8 cellular contexts compared by ENCODE assay signal in genomic region chr16:30927789-30928378, GRCh38. TPM values are rescaled to one million over a fixed set of nuclear protein-coding genes. Genes with fewer than 3 reads are reported as not detected.
DNase-seq lines count a peak whose midpoint lies in the region; ATAC-seq, FAIRE-seq and TF ChIP-seq lines count a peak whose summit lies in the region.

No MANE protein-coding gene starts in this region.

- no peaks in the 10 kb centered on the region for H3K9me3 Mint-ChIP-seq in brain

- peak overlapping the region; percentile 72 for H3K9ac ChIP-seq in keratinocyte (ENCODE audit: control insufficient read depth, extremely low read depth, insufficient read depth, low read length)

- H3K4me1 Mint-ChIP-seq in brain, result peaks cover 25% of the 10 kb centered on the region

- H4K20me1 ChIP-seq in keratinocyte (ENCODE audit: control insufficient read depth, extremely low read depth, insufficient read depth, low read length), result no peaks in the 10 kb centered on the region

- H3K4me2 ChIP-seq in keratinocyte (ENCODE audit: control insufficient read depth, extremely low read depth, insufficient read depth, low read depth, low read length), result peak overlapping the region; percentile 61

- peak in 11 of 14 donors; percentile 12 to 97 (median 52) for DNase-seq in C1 segment of cervical spinal cord (lab: John Stamatoyannopoulos, UW)
- DNase-seq in HK-2 (ENCODE audit: unreplicated experiment), result peak; percentile 30
- peak; percentile 7 for DNase-seq in NCI-H748 treated with DMSO at 0.1 percent for 48 hours (lab: John Stamatoyannopoulos, UW)
- DNase-seq in keratinocyte (ENCODE audit: low read depth, low spot score), result peak; percentile 97

- H2AFZ ChIP-seq in keratinocyte (ENCODE audit: control insufficient read depth, low read length), result peak overlapping the region; percentile 12

- peak overlapping the region in 4 of 5 experiments; percentile 86 to 96 (median 93) for H3K27ac Mint-ChIP-seq in brain

- no peaks in the 10 kb centered on the region for H3K9me1 ChIP-seq in keratinocyte (ENCODE audit: control insufficient read depth, extremely low read depth, insufficient read depth, low read length)

- H3K9me3 ChIP-seq in keratinocyte (ENCODE audit: control insufficient read depth, low read depth, low read length), result no peaks in the 10 kb centered on the region

- FAIRE-seq in keratinocyte (lab: Jason Lieb, UNC), result peak; percentile 98

- H3K4me3 Mint-ChIP-seq in brain, result peak overlapping the region in 4 of 5 experiments; percentile 37 to 56 (median 46)

- TF ChIP-seq CTCF in brain (conservative IDR thresholded peaks at IDR 0.05) (no peak), keratinocyte (optimal IDR thresholded peaks at IDR 0.05 in 1 of 3, IDR thresholded peaks at IDR 0.05 in 1 of 3, conservative IDR thresholded peaks at IDR 0.05 in 1 of 3; ENCODE audit: extremely low read depth in 1 of 3, insufficient read depth in 2 of 3, low read length in 3 of 3) (no peak)

- peaks cover 10% of the 10 kb centered on the region for H3K27me3 Mint-ChIP-seq in brain

- peaks cover 18% of the 10 kb centered on the region for H3K36me3 Mint-ChIP-seq in brain

- peaks cover 20% of the 10 kb centered on the region for H3K79me2 ChIP-seq in keratinocyte (ENCODE audit: control insufficient read depth, insufficient read depth, low read length)

- H3K4me3 ChIP-seq in keratinocyte (ENCODE audit: control insufficient read depth in 2 of 3, extremely low read depth in 1 of 3, insufficient read depth in 2 of 3, low read depth in 1 of 3, low read length in 3 of 3), result peak overlapping the region; percentile 41 to 65 (median 53)

- ATAC-seq in GM18873 (IDR thresholded peaks at IDR 0.05; ENCODE audit: low FRiP score, unreplicated experiment), result no peak
- ATAC-seq in HG03521 (IDR thresholded peaks at IDR 0.05; ENCODE audit: unreplicated experiment), result no peak

- H3K27ac ChIP-seq in keratinocyte (ENCODE audit: control insufficient read depth, insufficient read depth, low read length), result peak overlapping the region; percentile 54
- H3K27ac ChIP-seq in temporal lobe (ENCODE audit: low read depth, low read length), result peak overlapping the region; percentile 5

- H3K4me1 ChIP-seq in keratinocyte (ENCODE audit: control insufficient read depth, extremely low read depth, insufficient read depth, low read length), result peaks cover 21% of the 10 kb centered on the region

- no peaks in the 10 kb centered on the region for H3K27me3 ChIP-seq in keratinocyte (ENCODE audit: control insufficient read depth, extremely low read depth, insufficient read depth, low read length)

- peaks cover 13 to 28% of the 10 kb centered on the region in 2 experiments for H3K36me3 ChIP-seq in keratinocyte (ENCODE audit: control insufficient read depth in 2 of 2, extremely low read depth in 1 of 2, insufficient read depth in 2 of 2, low read length in 2 of 2)

- dilution Hi-C loops in keratinocyte (cut with MboI; ENCODE audit: extremely low pct_ligation_motif_present, low sequenced_read_pairs), result no loop called here

RNA-seq across cellular contexts. Expression of gene FBXL19, which starts 4.5 kb away (rescaled TPM):
- polyA plus RNA-seq in brain (ENCODE audit: insufficient read depth, low read depth, low replicate concordance) (24.3 TPM), keratinocyte (9.6 to 15.0 TPM (median 10.2 TPM) in 3 replicates)
- polyA plus RNA-seq in keratinocyte (2011; ENCODE audit: low read depth), result 2.2 TPM
- 5.7 and 16.5 TPM in 2 replicates for polyA plus RNA-seq in keratinocyte (2011; cell fraction: cytosol; rRNA removed)
- polyA plus RNA-seq in keratinocyte (2011; cell fraction: nucleus; rRNA removed), result 24.0 and 32.9 TPM in 2 replicates
- 8.3 and 25.1 TPM in 2 replicates for polyA plus RNA-seq in keratinocyte (2012; ENCODE audit: low replicate concordance)
- polyA minus RNA-seq in keratinocyte, result 8.6 to 28.7 TPM (median 11.7 TPM) in 3 replicates
- 46.2 TPM for polyA minus RNA-seq in keratinocyte (2011; cell fraction: cytosol; rRNA and poly(A)+ RNA removed)
- 18.1 and 25.4 TPM in 2 replicates for polyA minus RNA-seq in keratinocyte (2011; cell fraction: nucleus; rRNA and poly(A)+ RNA removed)
- total RNA-seq in temporal lobe, result 42.3 TPM

RNA-seq across cellular contexts. Expression of gene ORAI3, which starts 21.0 kb away (rescaled TPM):
- polyA plus RNA-seq in brain (ENCODE audit: insufficient read depth, low read depth, low replicate concordance), result 6.4 TPM
- 8.1 to 12.7 TPM (median 10.8 TPM) in 3 replicates for polyA plus RNA-seq in keratinocyte
- 2.3 TPM for polyA plus RNA-seq in keratinocyte (2011; ENCODE audit: low read depth)
- polyA plus RNA-seq in keratinocyte (2011; cell fraction: cytosol; rRNA removed), result 10.3 and 13.2 TPM in 2 replicates
- polyA plus RNA-seq in keratinocyte (2011; cell fraction: nucleus; rRNA removed), result 16.6 and 23.6 TPM in 2 replicates
- 8.0 and 11.6 TPM in 2 replicates for polyA plus RNA-seq in keratinocyte (2012; ENCODE audit: low replicate concordance)
- polyA minus RNA-seq in keratinocyte, result 11.8 to 14.7 TPM (median 13.6 TPM) in 3 replicates
- polyA minus RNA-seq in keratinocyte (2011; cell fraction: cytosol; rRNA and poly(A)+ RNA removed), result 10.6 TPM
- polyA minus RNA-seq in keratinocyte (2011; cell fraction: nucleus; rRNA and poly(A)+ RNA removed), result 12.5 and 14.9 TPM in 2 replicates
- 2.7 TPM for total RNA-seq in temporal lobe

RNA-seq across cellular contexts. Expression of gene SETD1A, which starts 29.7 kb away (rescaled TPM):
- polyA plus RNA-seq in brain (ENCODE audit: insufficient read depth, low read depth, low replicate concordance) (23.0 TPM), keratinocyte (0.94 to 3.7 TPM (median 1.1 TPM) in 3 replicates)
- 3.0 TPM for polyA plus RNA-seq in keratinocyte (2011; ENCODE audit: low read depth)
- polyA plus RNA-seq in keratinocyte (2011; cell fraction: cytosol; rRNA removed), result 1.4 and 2.1 TPM in 2 replicates
- polyA plus RNA-seq in keratinocyte (2011; cell fraction: nucleus; rRNA removed), result 8.9 and 11.2 TPM in 2 replicates
- polyA plus RNA-seq in keratinocyte (2012; ENCODE audit: low replicate concordance), result 4.7 and 10.9 TPM in 2 replicates
- 1.5 to 17.4 TPM (median 2.2 TPM) in 3 replicates for polyA minus RNA-seq in keratinocyte
- 2.5 TPM for polyA minus RNA-seq in keratinocyte (2011; cell fraction: cytosol; rRNA and poly(A)+ RNA removed)
- polyA minus RNA-seq in keratinocyte (2011; cell fraction: nucleus; rRNA and poly(A)+ RNA removed), result 3.7 and 5.2 TPM in 2 replicates
- total RNA-seq in temporal lobe, result 3.4 TPM

RNA-seq across cellular contexts. Expression of gene CTF1, which starts 31.5 kb away (rescaled TPM):
- polyA plus RNA-seq in brain (ENCODE audit: insufficient read depth, low read depth, low replicate concordance) (4.1 TPM), keratinocyte (2.1 to 3.2 TPM (median 2.6 TPM) in 3 replicates)
- 0.27 TPM for polyA plus RNA-seq in keratinocyte (2011; ENCODE audit: low read depth)
- 3.6 and 5.4 TPM in 2 replicates for polyA plus RNA-seq in keratinocyte (2011; cell fraction: cytosol; rRNA removed)
- polyA plus RNA-seq in keratinocyte (2011; cell fraction: nucleus; rRNA removed), result 4.5 and 5.8 TPM in 2 replicates
- 1.3 and 2.6 TPM in 2 replicates for polyA plus RNA-seq in keratinocyte (2012; ENCODE audit: low replicate concordance)
- 2.7 to 4.2 TPM (median 2.7 TPM) in 3 replicates for polyA minus RNA-seq in keratinocyte
- polyA minus RNA-seq in keratinocyte (2011; cell fraction: cytosol; rRNA and poly(A)+ RNA removed), result 2.7 TPM
- 0.53 and 1.6 TPM in 2 replicates for polyA minus RNA-seq in keratinocyte (2011; cell fraction: nucleus; rRNA and poly(A)+ RNA removed)
- under 0.01 TPM for total RNA-seq in temporal lobe

RNA-seq across cellular contexts. Expression of gene BCL7C, which starts 34.0 kb away (rescaled TPM):
- polyA plus RNA-seq in brain (ENCODE audit: insufficient read depth, low read depth, low replicate concordance), result 37.1 TPM
- 18.5 to 22.4 TPM (median 19.2 TPM) in 3 replicates for polyA plus RNA-seq in keratinocyte
- 8.7 TPM for polyA plus RNA-seq in keratinocyte (2011; ENCODE audit: low read depth)
- 13.6 and 19.0 TPM in 2 replicates for polyA plus RNA-seq in keratinocyte (2011; cell fraction: cytosol; rRNA removed)
- 5.0 and 7.4 TPM in 2 replicates for polyA plus RNA-seq in keratinocyte (2011; cell fraction: nucleus; rRNA removed)
- 16.9 and 20.2 TPM in 2 replicates for polyA plus RNA-seq in keratinocyte (2012; ENCODE audit: low replicate concordance)
- polyA minus RNA-seq in keratinocyte, result 4.5 to 7.5 TPM (median 5.8 TPM) in 3 replicates
- polyA minus RNA-seq in keratinocyte (2011; cell fraction: cytosol; rRNA and poly(A)+ RNA removed), result 14.6 TPM
- polyA minus RNA-seq in keratinocyte (2011; cell fraction: nucleus; rRNA and poly(A)+ RNA removed), result 3.0 and 5.2 TPM in 2 replicates
- total RNA-seq in temporal lobe, result 27.0 TPM

Comparison
In these comparisons a context has a peak if more than half of its experiments do, and no peak if none do; other contexts are left out.
1. DNase-seq: peak in every context shown above with its lines; median percentile 97 in keratinocyte; 52 in C1 segment of cervical spinal cord; 30 in HK-2; 7 in NCI-H748 treated with DMSO at 0.1 percent for 48 hours.